ENCODE assay signal across 28 cellular contexts in genomic region chr19:17881701-17882100, GRCh38. TPM values are rescaled to one million over a fixed set of nuclear protein-coding genes. Genes with fewer than 3 reads are reported as not detected.
A peak's percentile ranks its signal among the peaks of the same experiment; 100 is the strongest.
DNase-seq lines count a peak whose midpoint lies in the region; ATAC-seq, FAIRE-seq and TF ChIP-seq lines count a peak whose summit lies in the region.
"Had no signal": no experiment of that assay in that cellular context is flagged by ENCODE, and none has a peak within 500 bp of the region (broad histone marks: within the 10 kb centered on the region; RNA-seq: fewer than 3 reads in every experiment).

No MANE protein-coding gene starts in this region.

- H3K9me3 ChIP-seq in H1 (ENCODE audit: insufficient read depth in 2 of 2, low read depth in 1 of 2, low read length in 1 of 2): no peaks in the 10 kb centered on the region
- no peaks in the 10 kb centered on the region for H3K9me3 ChIP-seq in upper lobe of right lung
- no peaks in the 10 kb centered on the region for H3K9me3 ChIP-seq in suprapubic skin
- H3K9me3 ChIP-seq: BLaER1, Caco-2, MG63, SJSA1 had no signal

- H3K27ac ChIP-seq in H1 (ENCODE audit: low read depth, low read length) (no peak overlapping the region), upper lobe of right lung (no peak overlapping the region), suprapubic skin (no peak overlapping the region)
- H3K27ac ChIP-seq: 22Rv1, BLaER1, SJSA1 had no signal

- no peak overlapping the region for H3K4me2 ChIP-seq in H1 (ENCODE audit: insufficient read depth in 1 of 2, low read depth in 2 of 2, low read length in 2 of 2)
- H3K4me2 ChIP-seq: BLaER1 had no signal

- no peak for TF ChIP-seq RAD21 in H1 (IDR thresholded peaks at IDR 0.05 in 1 of 2, conservative IDR thresholded peaks at IDR 0.05 in 1 of 2; ENCODE audit: low read depth in 2 of 2, low read length in 2 of 2)

- H3K79me2 ChIP-seq in H1 (ENCODE audit: control insufficient read depth in 1 of 2, insufficient read depth in 2 of 2, low read length in 2 of 2): no peaks in the 10 kb centered on the region

- H3K79me1 ChIP-seq in H1 (ENCODE audit: low read depth, low read length): no peaks in the 10 kb centered on the region

- WGBS in H1 (ENCODE audit: extremely low coverage in 1 of 2, insufficient coverage in 1 of 2, insufficient read length in 1 of 2, insufficient replicate concordance in 2 of 2, low coverage in 1 of 2, low lambda C conversion rate in 2 of 2, missing lambda C conversion rate in 1 of 2), 2 experiments: 86% methylated on average over 7 of the region's 7 CpGs; no CpG with 5 or more reads in 1 of the 2 experiments
- WGBS in suprapubic skin: 76% methylated on average over 4 of the region's 7 CpGs

- no peak overlapping the region for H3K4me3 ChIP-seq in H1 (ENCODE audit: extremely low read depth in 1 of 4, insufficient read depth in 2 of 4, low read depth in 3 of 4, low read length in 4 of 4)
- H3K4me3 ChIP-seq in upper lobe of right lung: no peak overlapping the region
- H3K4me3 ChIP-seq in suprapubic skin: no peak overlapping the region
- H3K4me3 ChIP-seq: BLaER1, MG63, SJSA1 had no signal

- no peak for TF ChIP-seq EP300 in H1 (IDR thresholded peaks at IDR 0.05; ENCODE audit: borderline replicate concordance in 1 of 2, low read depth in 2 of 2, low read length in 2 of 2)
- no peak for TF ChIP-seq EP300 in suprapubic skin (IDR thresholded peaks at IDR 0.05)

- DNase-seq in NCI-H146 (lab: John Stamatoyannopoulos, UW): peak; percentile 40
- DNase-seq in NCI-H146 treated with DMSO at 0.1 percent for 48 hours (lab: John Stamatoyannopoulos, UW; ENCODE audit: unreplicated experiment): no peak
- no peak for DNase-seq in GM12891 (ENCODE audit: insufficient read length, low spot score)
- DNase-seq in H1 (ENCODE audit: low read depth in 1 of 2, low spot score in 2 of 2): no peak
- DNase-seq in upper lobe of right lung: no peak
- DNase-seq in NCI-H1092 treated with DMSO at 0.1 percent for 48 hours (lab: John Stamatoyannopoulos, UW): no peak
- no peak for DNase-seq in SKM-1 treated with dmso at 0.1 percent for 144 hours (lab: John Stamatoyannopoulos, UW; ENCODE audit: unreplicated experiment)
- no peak for DNase-seq in suprapubic skin (ENCODE audit: low spot score in 2 of 2)
- DNase-seq: ACHN; Caco-2; CD4-positive, alpha-beta T cell; GDM1; H9; HFFc6; Kasumi-1; MG63; NCI-H1436; NCI-H2029; NCI-H2227 treated with DMSO at 0.1 percent for 48 hours; NCI-H510A; OCI-M1; SW 1271 had no signal

- H3K23me2 ChIP-seq in H1 (ENCODE audit: low read depth, low read length): no peaks in the 10 kb centered on the region

- H2AFZ ChIP-seq in H1 (ENCODE audit: low read length): no peak overlapping the region

- H3K18ac ChIP-seq in H1 (ENCODE audit: extremely low read depth, low read length): no peak overlapping the region

- no peak overlapping the region for H2BK12ac ChIP-seq in H1 (ENCODE audit: low read depth, low read length)

- no peaks in the 10 kb centered on the region for H4K20me1 ChIP-seq in H1 (replicated peaks in 1 of 2; ENCODE audit: control insufficient read depth in 1 of 2, insufficient read depth in 2 of 2, low read length in 2 of 2)
- H4K20me1 ChIP-seq: BLaER1 had no signal

- H3K4me1 ChIP-seq in H1 (replicated peaks in 1 of 4; ENCODE audit: control insufficient read depth in 3 of 4, insufficient read depth in 4 of 4, low read length in 3 of 4): no peaks in the 10 kb centered on the region
- H3K4me1 ChIP-seq in upper lobe of right lung: no peaks in the 10 kb centered on the region
- no peaks in the 10 kb centered on the region for H3K4me1 ChIP-seq in suprapubic skin
- H3K4me1 ChIP-seq: BLaER1, Caco-2, SJSA1 had no signal

- H2BK20ac ChIP-seq in H1 (ENCODE audit: low read length): 0 out of 2 replicates have a peak overlapping the region, but pooled peaks have one; percentile 48

- FAIRE-seq in GM12891 (lab: Jason Lieb, UNC) (peak; percentile 47), H1 (lab: Jason Lieb, UNC) (no peak)
- FAIRE-seq: GM19239, RCC 7860 had no signal

- CTCF ChIA-PET in H1 (lab: Charles Lee; ENCODE audit: partially characterized antibody): no interaction called here

- POLR2A ChIA-PET in H1 (lab: Charles Lee; ENCODE audit: partially characterized antibody): no interaction called here

- H2BK15ac ChIP-seq in H1 (ENCODE audit: low read length): peak overlapping the region; percentile 88; the same call in 1 of the 2 replicates

- no peak overlapping the region for H3K9ac ChIP-seq in H1 (replicated peaks in 1 of 4; ENCODE audit: extremely low read depth in 1 of 4, low read depth in 3 of 4, low read length in 3 of 4)
- H3K9ac ChIP-seq: BLaER1 had no signal

- H2BK5ac ChIP-seq in H1 (ENCODE audit: low read depth, low read length): no peak overlapping the region

- TF ChIP-seq POLR2A in GM12891 (IDR thresholded peaks at IDR 0.05; ENCODE audit: low read depth, low read length): no peak
- no peak for TF ChIP-seq POLR2A in H1 (IDR thresholded peaks at IDR 0.05; ENCODE audit: control extremely low read depth in 1 of 2, low read depth in 2 of 2, low read length in 2 of 2)
- TF ChIP-seq POLR2A in suprapubic skin (IDR thresholded peaks at IDR 0.05): no peak

- intact Hi-C loops in upper lobe of right lung (cut with DNase I): no loop called here

- no peak overlapping the region for H4K91ac ChIP-seq in H1 (replicated peaks; ENCODE audit: insufficient read length, low read length)

- H2AK5ac ChIP-seq in H1 (ENCODE audit: low read depth, low read length): no peak overlapping the region

- no peak overlapping the region for H3K14ac ChIP-seq in H1 (ENCODE audit: insufficient read length)

- no peaks in the 10 kb centered on the region for H3K36me3 ChIP-seq in H1 (ENCODE audit: control insufficient read depth in 2 of 4, insufficient read depth in 4 of 4, low read length in 3 of 4)
- no peaks in the 10 kb centered on the region for H3K36me3 ChIP-seq in upper lobe of right lung
- H3K36me3 ChIP-seq in suprapubic skin: no peaks in the 10 kb centered on the region
- H3K36me3 ChIP-seq: BLaER1, MG63, SJSA1 had no signal

- H4K8ac ChIP-seq in H1 (ENCODE audit: extremely low read depth, insufficient read depth, low read length): no peak overlapping the region

- H4K5ac ChIP-seq in H1 (ENCODE audit: insufficient read length, low read depth, low read length): no peak overlapping the region

- H3K56ac ChIP-seq in H1 (replicated peaks; ENCODE audit: insufficient read length, low read depth, low read length): no peak overlapping the region

- no peak overlapping the region for H3K4ac ChIP-seq in H1 (replicated peaks; ENCODE audit: insufficient read length, low read depth, low read length)

- H3K27me3 ChIP-seq in H1 (replicated peaks in 1 of 4; ENCODE audit: control insufficient read depth in 3 of 4, extremely low read depth in 1 of 4, insufficient read depth in 3 of 4, low read length in 3 of 4) (no peaks in the 10 kb centered on the region), upper lobe of right lung (peaks cover 8% of the 10 kb centered on the region), suprapubic skin (peaks cover 25% of the 10 kb centered on the region)

- peak; percentile 23 for ATAC-seq in upper lobe of right lung

- no peak overlapping the region for H3K23ac ChIP-seq in H1 (ENCODE audit: insufficient read length)

- TF ChIP-seq CTCF in H1 (IDR thresholded peaks at IDR 0.05; ENCODE audit: control extremely low read depth in 1 of 3, insufficient read depth in 1 of 3, low read depth in 1 of 3, low read length in 3 of 3) (no peak), upper lobe of right lung (IDR thresholded peaks at IDR 0.05) (no peak), suprapubic skin (IDR thresholded peaks at IDR 0.05) (no peak)

- H2BK120ac ChIP-seq in H1 (replicated peaks; ENCODE audit: low read depth, low read length): no peak overlapping the region

RNA-seq across cellular contexts. Expression of gene SLC5A5, which starts 10.0 kb away (rescaled TPM):
- 0.14 TPM for polyA plus RNA-seq in GM12891 (2012; ENCODE audit: low read depth, missing spikeins)
- 1.2 and 1.5 TPM in 2 replicates for total RNA-seq in H1 (2021; fragmentation: NEBNext Ultra II Directional; extraction: Animal tissue kit (Norgen Biotek cat#: 25700))
- 1.8 and 2.2 TPM in 2 replicates for polyA plus RNA-seq in H1 (2011; rRNA removed)
- 1.8 TPM for polyA plus RNA-seq in H1 (2011; cell fraction: cytosol; rRNA removed)
- 3.6 TPM for polyA plus RNA-seq in H1 (2011; cell fraction: nucleus; rRNA removed)
- polyA plus RNA-seq in H1 (2012, experiment 1 of 2): 0.98 to 2.3 TPM (median 1.7 TPM) in 4 replicates
- polyA plus RNA-seq in H1 (2012, experiment 2 of 2): 1.1 TPM
- polyA plus RNA-seq in H1 (2013, experiment 1 of 2): 1.4 TPM
- 1.7 TPM for polyA plus RNA-seq in H1 (2013, experiment 2 of 2)
- polyA minus RNA-seq in H1 (2011; rRNA and poly(A)+ RNA removed): 1.4 and 1.9 TPM in 2 replicates
- polyA minus RNA-seq in H1 (2011; cell fraction: cytosol; rRNA and poly(A)+ RNA removed): 3.1 TPM
- polyA minus RNA-seq in H1 (2011; cell fraction: nucleus; rRNA and poly(A)+ RNA removed): 2.7 TPM
- not detected for total RNA-seq in upper lobe of right lung
- not detected for total RNA-seq in suprapubic skin
- total RNA-seq: Daoy, HFFc6, SJSA1 had no signal

RNA-seq across cellular contexts. Expression of gene RPL18A, which starts 22.0 kb away (rescaled TPM):
- 5,111 TPM for polyA plus RNA-seq in GM12891 (2012; ENCODE audit: low read depth, missing spikeins)
- 2,749 and 2,894 TPM in 2 replicates for total RNA-seq in H1 (2021; fragmentation: NEBNext Ultra II Directional; extraction: Animal tissue kit (Norgen Biotek cat#: 25700))
- 3,938 and 5,258 TPM in 2 replicates for polyA plus RNA-seq in H1 (2011; rRNA removed)
- polyA plus RNA-seq in H1 (2011; cell fraction: cytosol; rRNA removed): 4,102 TPM
- 3,741 TPM for polyA plus RNA-seq in H1 (2011; cell fraction: nucleus; rRNA removed)
- polyA plus RNA-seq in H1 (2012, experiment 1 of 2): 2,900 to 4,037 TPM (median 3,755 TPM) in 4 replicates
- 5,025 TPM for polyA plus RNA-seq in H1 (2012, experiment 2 of 2)
- polyA plus RNA-seq in H1 (2013, experiment 1 of 2): 2,492 TPM
- polyA plus RNA-seq in H1 (2013, experiment 2 of 2): 2,474 TPM
- 555 and 636 TPM in 2 replicates for polyA minus RNA-seq in H1 (2011; rRNA and poly(A)+ RNA removed)
- polyA minus RNA-seq in H1 (2011; cell fraction: cytosol; rRNA and poly(A)+ RNA removed): 2,052 TPM
- polyA minus RNA-seq in H1 (2011; cell fraction: nucleus; rRNA and poly(A)+ RNA removed): 752 TPM
- 1,315 TPM for total RNA-seq in upper lobe of right lung
- 1,000 to 10,000 TPM; 1,229 to 2,185 (median 2,114) TPM for total RNA-seq in suprapubic skin

RNA-seq across cellular contexts. Expression of gene JAK3, which starts 33.9 kb away (rescaled TPM):
- 19.1 TPM for polyA plus RNA-seq in GM12891 (2012; ENCODE audit: low read depth, missing spikeins)
- 3.2 and 4.0 TPM in 2 replicates for total RNA-seq in H1 (2021; fragmentation: NEBNext Ultra II Directional; extraction: Animal tissue kit (Norgen Biotek cat#: 25700))
- 4.7 TPM in 2 replicates for polyA plus RNA-seq in H1 (2011; rRNA removed)
- polyA plus RNA-seq in H1 (2011; cell fraction: cytosol; rRNA removed): 3.2 TPM
- 4.1 TPM for polyA plus RNA-seq in H1 (2011; cell fraction: nucleus; rRNA removed)
- polyA plus RNA-seq in H1 (2012, experiment 1 of 2): 2.1 to 3.0 TPM (median 2.5 TPM) in 4 replicates
- 1.9 TPM for polyA plus RNA-seq in H1 (2012, experiment 2 of 2)
- polyA plus RNA-seq in H1 (2013, experiment 1 of 2): 3.3 TPM
- polyA plus RNA-seq in H1 (2013, experiment 2 of 2): 3.3 TPM
- 3.8 and 4.4 TPM in 2 replicates for polyA minus RNA-seq in H1 (2011; rRNA and poly(A)+ RNA removed)
- polyA minus RNA-seq in H1 (2011; cell fraction: cytosol; rRNA and poly(A)+ RNA removed): 3.1 TPM
- polyA minus RNA-seq in H1 (2011; cell fraction: nucleus; rRNA and poly(A)+ RNA removed): 2.7 TPM
- 15.1 TPM for total RNA-seq in upper lobe of right lung
- 1 to 10 TPM; 1.0 to 4.0 (median 1.7) TPM for total RNA-seq in suprapubic skin
- total RNA-seq: Caco-2 had no signal

RNA-seq across cellular contexts. Expression of gene CCDC124, which starts 51.1 kb away (rescaled TPM):
- polyA plus RNA-seq in GM12891 (2012; ENCODE audit: low read depth, missing spikeins): 79.4 TPM
- total RNA-seq in H1 (2021; fragmentation: NEBNext Ultra II Directional; extraction: Animal tissue kit (Norgen Biotek cat#: 25700)): 101 and 103 TPM in 2 replicates
- polyA plus RNA-seq in H1 (2011; rRNA removed): 95.2 and 135 TPM in 2 replicates
- 144 TPM for polyA plus RNA-seq in H1 (2011; cell fraction: cytosol; rRNA removed)
- polyA plus RNA-seq in H1 (2011; cell fraction: nucleus; rRNA removed): 88.6 TPM
- 87.6 to 144 TPM (median 124 TPM) in 4 replicates for polyA plus RNA-seq in H1 (2012, experiment 1 of 2)
- polyA plus RNA-seq in H1 (2012, experiment 2 of 2): 94.8 TPM
- polyA plus RNA-seq in H1 (2013, experiment 1 of 2): 71.0 TPM
- polyA plus RNA-seq in H1 (2013, experiment 2 of 2): 71.2 TPM
- polyA minus RNA-seq in H1 (2011; rRNA and poly(A)+ RNA removed): 5.9 and 7.2 TPM in 2 replicates
- polyA minus RNA-seq in H1 (2011; cell fraction: cytosol; rRNA and poly(A)+ RNA removed): 27.8 TPM
- 20.0 TPM for polyA minus RNA-seq in H1 (2011; cell fraction: nucleus; rRNA and poly(A)+ RNA removed)
- total RNA-seq in upper lobe of right lung (59.7 TPM), suprapubic skin (10 to 100 TPM; 24.3 to 42.7 (median 33.1) TPM)
